20 cellular contexts compared by ENCODE assay signal in genomic region chr1:8751984-8752383, GRCh38.
DNase-seq lines count a peak whose midpoint lies in the region; ATAC-seq, FAIRE-seq and TF ChIP-seq lines count a peak whose summit lies in the region.
"Had no signal": no experiment of that assay in that cellular context is flagged by ENCODE, and none has a peak within 500 bp of the region (broad histone marks: within the 10 kb centered on the region; RNA-seq: fewer than 3 reads in every experiment).

No MANE protein-coding gene starts in this region.

- ATAC-seq in activated T-cell treated with anti-CD3 and anti-CD28 coated beads, Interleukin-2, amount 50 U/mL, for 4 hours, result peak; percentile 28 to 57
- ATAC-seq in heart right ventricle, result no peak

- H3K9me3 Mint-ChIP-seq in activated T-cell treated with anti-CD3 and anti-CD28 coated beads, Interleukin-2, amount 50 U/mL, for 4 hours, result no peaks in the 10 kb centered on the region
- H3K9me3 Mint-ChIP-seq in T-helper 2 cell treated with Interferon-gamma antibody and Interleukin-4, amounts not matched to agents 5 μg/mL and 100 μg/mL, for 36 hours, result no peaks in the 10 kb centered on the region
- peaks cover 1% of the 10 kb centered on the region for H3K9me3 Mint-ChIP-seq in glutamatergic neuron (ENCODE audit: unreplicated experiment)
- H3K9me3 Mint-ChIP-seq: CD14-positive monocyte had no signal

- H3K36me3 Mint-ChIP-seq in activated T-cell treated with anti-CD3 and anti-CD28 coated beads, Interleukin-2, amount 50 U/mL, for 4 hours (ENCODE audit: insufficient read depth), result peaks cover 8% of the 10 kb centered on the region
- peaks cover 8% of the 10 kb centered on the region for H3K36me3 Mint-ChIP-seq in T-helper 2 cell treated with Interferon-gamma antibody and Interleukin-4, amounts not matched to agents 5 μg/mL and 100 μg/mL, for 36 hours (ENCODE audit: low read depth)
- no peaks in the 10 kb centered on the region for H3K36me3 Mint-ChIP-seq in glutamatergic neuron (ENCODE audit: unreplicated experiment)

- 85 to 91% methylated on average over 4 of the region's 4 CpGs for WGBS in heart right ventricle, 2 donors

- TF ChIP-seq CTCF in glutamatergic neuron (IDR thresholded peaks at IDR 0.05; ENCODE audit: partially characterized antibody, unreplicated experiment) (no peak), heart right ventricle (IDR thresholded peaks at IDR 0.05) (no peak)

- peaks cover 20% of the 10 kb centered on the region for H3K4me1 Mint-ChIP-seq in activated T-cell treated with anti-CD3 and anti-CD28 coated beads, Interleukin-2, amount 50 U/mL, for 4 hours (ENCODE audit: low read depth)
- peaks cover 38% of the 10 kb centered on the region for H3K4me1 Mint-ChIP-seq in T-helper 2 cell treated with Interferon-gamma antibody and Interleukin-4, amounts not matched to agents 5 μg/mL and 100 μg/mL, for 36 hours (ENCODE audit: low read depth)
- peaks cover 54% of the 10 kb centered on the region for H3K4me1 Mint-ChIP-seq in glutamatergic neuron (ENCODE audit: low read depth, unreplicated experiment)

- FAIRE-seq in GM19239 (lab: Jason Lieb, UNC), result peak; percentile 42
- FAIRE-seq: HTR-8/SVneo had no signal

- DNase-seq in activated T-cell treated with anti-CD3 and anti-CD28 coated beads, Interleukin-2, amount 50 U/mL, for 4 hours, result no peak
- DNase-seq in activated T-cell treated with anti-CD3 and anti-CD28 coated beads for 4 hours (no peak), GM19239 (ENCODE audit: insufficient read length, low spot score) (no peak), glutamatergic neuron (no peak), NCI-H748 (lab: John Stamatoyannopoulos, UW; ENCODE audit: unreplicated experiment) (no peak), heart right ventricle (no peak)
- DNase-seq in T-helper 2 cell treated with Interferon-gamma antibody and Interleukin-4, amounts not matched to agents 5 μg/mL and 100 μg/mL, for 36 hours (ENCODE audit: low spot score), result no peak
- DNase-seq: ACHN, AML-193, Caco-2, DMS153, GOT3, MV-4-11, NCI-H1417, NCI-H187 treated with DMSO at 0.1 percent for 48 hours, NCI-H748 treated with DMSO at 0.1 percent for 48 hours, RPMI8226 had no signal

- no peak overlapping the region for H3K27ac ChIP-seq in heart right ventricle
- H3K27ac ChIP-seq: HL-60 had no signal

- no peak overlapping the region for H3K4me3 ChIP-seq in heart right ventricle

- no peaks in the 10 kb centered on the region for H3K27me3 ChIP-seq in heart right ventricle

- intact Hi-C loops in heart right ventricle (cut with DNase I), result loop anchor here in 1 of 10 donors (10.0 kb wide), 1 partner anchor 93 kb away; no protein-coding TSS in a partner anchor

- peaks cover 0 to 32% (median 6%) of the 10 kb centered on the region in 9 donors for H3K4me1 ChIP-seq in heart right ventricle

- no peaks in the 10 kb centered on the region for H3K27me3 Mint-ChIP-seq in activated T-cell treated with anti-CD3 and anti-CD28 coated beads, Interleukin-2, amount 50 U/mL, for 4 hours (ENCODE audit: low read depth)
- no peaks in the 10 kb centered on the region for H3K27me3 Mint-ChIP-seq in T-helper 2 cell treated with Interferon-gamma antibody and Interleukin-4, amounts not matched to agents 5 μg/mL and 100 μg/mL, for 36 hours (ENCODE audit: low read depth)
- peaks cover 2% of the 10 kb centered on the region for H3K27me3 Mint-ChIP-seq in glutamatergic neuron (ENCODE audit: unreplicated experiment)

- H3K9me3 ChIP-seq in heart right ventricle, result no peaks in the 10 kb centered on the region
- H3K9me3 ChIP-seq: Caco-2 had no signal

- H3K4me3 Mint-ChIP-seq in activated T-cell treated with anti-CD3 and anti-CD28 coated beads, Interleukin-2, amount 50 U/mL, for 4 hours, result peak overlapping the region; percentile 38
- H3K4me3 Mint-ChIP-seq in T-helper 2 cell treated with Interferon-gamma antibody and Interleukin-4, amounts not matched to agents 5 μg/mL and 100 μg/mL, for 36 hours, result peak overlapping the region; percentile 73
- H3K4me3 Mint-ChIP-seq in glutamatergic neuron (ENCODE audit: unreplicated experiment), result peak overlapping the region; percentile 24
- H3K4me3 Mint-ChIP-seq: CD14-positive monocyte had no signal

- no peaks in the 10 kb centered on the region for H3K36me3 ChIP-seq in heart right ventricle

- H3K27ac Mint-ChIP-seq in T-helper 2 cell treated with Interferon-gamma antibody and Interleukin-4, amounts not matched to agents 5 μg/mL and 100 μg/mL, for 36 hours, result peak overlapping the region; percentile 81
- H3K27ac Mint-ChIP-seq in glutamatergic neuron (ENCODE audit: unreplicated experiment), result peak overlapping the region; percentile 67
- H3K27ac Mint-ChIP-seq: CD14-positive monocyte had no signal

Comparison
In these comparisons a context has a peak if more than half of its experiments do, and no peak if none do; other contexts are left out.
1. ATAC-seq: peak in activated T-cell treated with anti-CD3 and anti-CD28 coated beads, Interleukin-2, amount 50 U/mL, for 4 hours (2 of 2); none in heart right ventricle (0 of 8).
2. Peak in every context shown above with its lines, with median percentiles within 50 percentile points of each other: H3K4me3 Mint-ChIP-seq.